ENCODE assay signal across 17 cellular contexts in genomic region chr2:111912547-111912946, GRCh38.
"Had no signal": no experiment of that assay in that cellular context is flagged by ENCODE, and none has a peak within 500 bp of the region (broad histone marks: within the 10 kb centered on the region; RNA-seq: fewer than 3 reads in every experiment).

No MANE protein-coding gene starts in this region.

- H3K27me3 ChIP-seq: adrenal gland, body of pancreas, stomach, uterus had no signal

- H3K9ac ChIP-seq: parathyroid adenoma had no signal

- H3K4me3 ChIP-seq: adrenal gland, body of pancreas, skin epidermis, stomach, thoracic aorta, uterus had no signal

- H3K4me1 Mint-ChIP-seq: immature natural killer cell had no signal

- H3K4me1 ChIP-seq: parathyroid adenoma, uterus had no signal

- H3K36me3 Mint-ChIP-seq: immature natural killer cell had no signal

- ATAC-seq: body of pancreas, esophagus mucosa, left colon had no signal

- H3K27ac Mint-ChIP-seq: endodermal cell; immature natural killer cell; T-helper 1 cell treated with Interleukin-12 subunit alpha and Interleukin-12 subunit beta and Interleukin-4 antibody, amounts not matched to agents 30 μg/mL and 1 μg/mL, for 36 hours had no signal

- H3K36me3 ChIP-seq: adrenal gland, thoracic aorta, uterus had no signal

- H2AFZ ChIP-seq: parathyroid adenoma had no signal

- H3K9me3 Mint-ChIP-seq: endodermal cell; immature natural killer cell; T-helper 1 cell treated with Interleukin-12 subunit alpha and Interleukin-12 subunit beta and Interleukin-4 antibody, amounts not matched to agents 30 μg/mL and 1 μg/mL, for 36 hours had no signal

- DNase-seq: activated CD4-positive, alpha-beta T cell treated with anti-CD3 and anti-CD28 coated beads, Interleukin-2, amount 50 U/mL, for 4 hours; activated CD4-positive, CD25-positive, alpha-beta regulatory T cell; activated naive CD4-positive, alpha-beta T cell treated with anti-CD3 and anti-CD28 coated beads, Interleukin-2, amount 50 U/mL, for 16 hours; activated T-cell treated with anti-CD3 and anti-CD28 coated beads, Interleukin-2, amount 50 U/mL, for 1 hour; body of pancreas; endodermal cell; immature natural killer cell; left colon; mesendoderm; stomach; uterus had no signal

- H3K27ac ChIP-seq: adrenal gland, body of pancreas, parathyroid adenoma, skin epidermis, stomach, thoracic aorta, uterus had no signal

- H3K4me3 Mint-ChIP-seq: endodermal cell; immature natural killer cell; T-helper 1 cell treated with Interleukin-12 subunit alpha and Interleukin-12 subunit beta and Interleukin-4 antibody, amounts not matched to agents 30 μg/mL and 1 μg/mL, for 36 hours had no signal

- H3K9me3 ChIP-seq: adrenal gland, body of pancreas, stomach, thoracic aorta, uterus had no signal
